In the genomic region with DNA sequence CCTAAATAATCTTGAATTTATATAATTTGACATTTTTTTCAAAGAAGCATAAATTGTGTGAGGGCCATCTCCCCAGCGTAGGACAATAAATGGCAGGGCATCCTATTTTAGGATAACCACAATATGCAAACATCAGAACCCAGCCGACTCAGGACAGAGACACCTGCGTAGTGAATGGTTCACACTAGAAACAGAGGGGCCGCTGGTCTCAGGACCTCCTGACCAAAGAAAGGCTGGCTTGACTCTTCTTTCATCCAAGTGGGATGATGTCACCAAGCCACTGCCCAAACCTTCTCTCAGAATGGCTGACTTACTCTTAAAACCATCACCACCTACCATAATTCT, we compare ENCODE assay signal across 11 cellular contexts.
DNase-seq lines count a peak whose midpoint lies in the region; ATAC-seq and TF ChIP-seq lines count a peak whose summit lies in the region.
"Had no signal": no experiment of that assay in that cellular context is flagged by ENCODE, and none has a peak within 500 bp of the region (broad histone marks: within the 10 kb centered on the region; RNA-seq: fewer than 3 reads in every experiment).

No MANE protein-coding gene starts in this region.

- H3K4me1 Mint-ChIP-seq in activated T-cell treated with anti-CD3 and anti-CD28 coated beads, Interleukin-2, amount 50 U/mL, for 24 hours (ENCODE audit: low read depth), result peaks cover 93% of the 10 kb centered on the region
- H3K4me1 Mint-ChIP-seq in stimulated activated effector memory CD8-positive, alpha-beta T cell treated with anti-CD3 and anti-CD28 coated beads, Interleukin-12 subunit alpha, Interleukin-12 subunit beta, amount 100 ng/mL, for 72 hours, result peaks cover 69% of the 10 kb centered on the region

- H3K79me2 ChIP-seq in Karpas-422 (ENCODE audit: low read length), result peaks cover 91% of the 10 kb centered on the region

- no peak overlapping the region for H2AFZ ChIP-seq in Karpas-422 (ENCODE audit: low read length)

- peaks cover 15% of the 10 kb centered on the region for H3K36me3 Mint-ChIP-seq in activated T-cell treated with anti-CD3 and anti-CD28 coated beads, Interleukin-2, amount 50 U/mL, for 24 hours (ENCODE audit: low read depth)
- no peaks in the 10 kb centered on the region for H3K36me3 Mint-ChIP-seq in stimulated activated effector memory CD8-positive, alpha-beta T cell treated with anti-CD3 and anti-CD28 coated beads, Interleukin-12 subunit alpha, Interleukin-12 subunit beta, amount 100 ng/mL, for 72 hours

- TF ChIP-seq CTCF in colonic mucosa (IDR thresholded peaks at IDR 0.05), result no peak

- H3K4me2 ChIP-seq in Karpas-422 (ENCODE audit: low read depth, low read length, poor library complexity, severe bottlenecking), result peak overlapping the region; percentile 88

- H3K27me3 ChIP-seq in Karpas-422 (ENCODE audit: low read length) (no peaks in the 10 kb centered on the region), colonic mucosa (no peaks in the 10 kb centered on the region)
- H3K27me3 ChIP-seq: esophagus muscularis mucosa, MG63 had no signal

- H3K9ac ChIP-seq in Karpas-422 (ENCODE audit: low read length), result peak overlapping the region; percentile 76
- H3K9ac ChIP-seq in colonic mucosa (ENCODE audit: low read depth in 2 of 2, low read length in 2 of 2), result no peak overlapping the region

- intact Hi-C loops in colonic mucosa (cut with DNase I), result no loop called here

- H3K27ac ChIP-seq in Karpas-422 (ENCODE audit: low read length) (peak overlapping the region; percentile 98), colonic mucosa (no peak overlapping the region)
- H3K27ac ChIP-seq: esophagus muscularis mucosa, SK-N-MC had no signal

- ATAC-seq in HG02798 (IDR thresholded peaks at IDR 0.05; ENCODE audit: poor library complexity, unreplicated experiment), result peak; percentile 64
- ATAC-seq in stimulated activated effector memory CD8-positive, alpha-beta T cell treated with anti-CD3 and anti-CD28 coated beads, Interleukin-12 subunit alpha, Interleukin-12 subunit beta, amount 100 ng/mL, for 72 hours, result no peak

- H3K9me3 Mint-ChIP-seq in activated T-cell treated with anti-CD3 and anti-CD28 coated beads, Interleukin-2, amount 50 U/mL, for 24 hours, result no peaks in the 10 kb centered on the region
- no peaks in the 10 kb centered on the region for H3K9me3 Mint-ChIP-seq in stimulated activated effector memory CD8-positive, alpha-beta T cell treated with anti-CD3 and anti-CD28 coated beads, Interleukin-12 subunit alpha, Interleukin-12 subunit beta, amount 100 ng/mL, for 72 hours

- peak overlapping the region; percentile 60 for H3K4me3 ChIP-seq in Karpas-422 (ENCODE audit: low read length)
- H3K4me3 ChIP-seq in colonic mucosa, result no peak overlapping the region
- H3K4me3 ChIP-seq: esophagus muscularis mucosa, MG63, SK-N-MC had no signal

- peak overlapping the region; percentile 55 for H3K4me3 Mint-ChIP-seq in activated T-cell treated with anti-CD3 and anti-CD28 coated beads, Interleukin-2, amount 50 U/mL, for 24 hours
- peak overlapping the region; percentile 38 for H3K4me3 Mint-ChIP-seq in stimulated activated effector memory CD8-positive, alpha-beta T cell treated with anti-CD3 and anti-CD28 coated beads, Interleukin-12 subunit alpha, Interleukin-12 subunit beta, amount 100 ng/mL, for 72 hours

- H3K9me3 ChIP-seq in Karpas-422 (ENCODE audit: low read length), result no peaks in the 10 kb centered on the region
- H3K9me3 ChIP-seq in colonic mucosa, result no peaks in the 10 kb centered on the region
- H3K9me3 ChIP-seq: esophagus muscularis mucosa, MG63 had no signal

- H3K36me3 ChIP-seq in Karpas-422 (ENCODE audit: insufficient read depth, low read length), result 0 out of 2 replicates have a peak, but pooled peaks cover 6% of the 10 kb centered on the region
- no peaks in the 10 kb centered on the region for H3K36me3 ChIP-seq in colonic mucosa
- H3K36me3 ChIP-seq: esophagus muscularis mucosa, MG63 had no signal

- no peaks in the 10 kb centered on the region for H4K20me1 ChIP-seq in Karpas-422 (ENCODE audit: insufficient read depth, low read depth, low read length)

- no peaks in the 10 kb centered on the region for H3K9me2 ChIP-seq in Karpas-422 (replicated peaks; ENCODE audit: insufficient read depth, low read length)

- DNase-seq in activated T-cell treated with anti-CD3 and anti-CD28 coated beads, Interleukin-2, amount 50 U/mL, for 24 hours, result peak; percentile 58
- no peak for DNase-seq in activated T-cell treated with anti-CD3 and anti-CD28 coated beads, Interleukin-2, amount 50 U/mL, for 1 hour
- DNase-seq in Karpas-422, result peak; percentile 93
- no peak for DNase-seq in stimulated activated effector memory CD8-positive, alpha-beta T cell treated with anti-CD3 and anti-CD28 coated beads, Interleukin-12 subunit alpha, Interleukin-12 subunit beta, amount 100 ng/mL, for 72 hours (ENCODE audit: low spot score in 2 of 2)
- no peak for DNase-seq in colonic mucosa
- no peak for DNase-seq in NCI-H2029 treated with DMSO at 0.1 percent for 48 hours (lab: John Stamatoyannopoulos, UW)
- no peak for DNase-seq in COR-L47 (lab: John Stamatoyannopoulos, UW)
- DNase-seq: MG63 had no signal

- no peaks in the 10 kb centered on the region for H3K27me3 Mint-ChIP-seq in activated T-cell treated with anti-CD3 and anti-CD28 coated beads, Interleukin-2, amount 50 U/mL, for 24 hours

- H3K4me1 ChIP-seq in Karpas-422 (ENCODE audit: low read length) (peaks cover 100% of the 10 kb centered on the region), colonic mucosa (no peaks in the 10 kb centered on the region)

- peak overlapping the region; percentile 95 for H3K27ac Mint-ChIP-seq in activated T-cell treated with anti-CD3 and anti-CD28 coated beads, Interleukin-2, amount 50 U/mL, for 24 hours
- peak overlapping the region; percentile 41 for H3K27ac Mint-ChIP-seq in stimulated activated effector memory CD8-positive, alpha-beta T cell treated with anti-CD3 and anti-CD28 coated beads, Interleukin-12 subunit alpha, Interleukin-12 subunit beta, amount 100 ng/mL, for 72 hours

Comparison
In these comparisons a context has a peak if more than half of its experiments do, and no peak if none do; other contexts are left out.
1. DNase-seq: peak in activated T-cell treated with anti-CD3 and anti-CD28 coated beads, Interleukin-2, amount 50 U/mL, for 24 hours (single experiment) and Karpas-422 (single experiment); none in activated T-cell treated with anti-CD3 and anti-CD28 coated beads, Interleukin-2, amount 50 U/mL, for 1 hour (single experiment), stimulated activated effector memory CD8-positive, alpha-beta T cell treated with anti-CD3 and anti-CD28 coated beads, Interleukin-12 subunit alpha, Interleukin-12 subunit beta, amount 100 ng/mL, for 72 hours (0 of 2), colonic mucosa (single experiment), NCI-H2029 treated with DMSO at 0.1 percent for 48 hours (single experiment) and COR-L47 (single experiment).